In the genomic region with DNA sequence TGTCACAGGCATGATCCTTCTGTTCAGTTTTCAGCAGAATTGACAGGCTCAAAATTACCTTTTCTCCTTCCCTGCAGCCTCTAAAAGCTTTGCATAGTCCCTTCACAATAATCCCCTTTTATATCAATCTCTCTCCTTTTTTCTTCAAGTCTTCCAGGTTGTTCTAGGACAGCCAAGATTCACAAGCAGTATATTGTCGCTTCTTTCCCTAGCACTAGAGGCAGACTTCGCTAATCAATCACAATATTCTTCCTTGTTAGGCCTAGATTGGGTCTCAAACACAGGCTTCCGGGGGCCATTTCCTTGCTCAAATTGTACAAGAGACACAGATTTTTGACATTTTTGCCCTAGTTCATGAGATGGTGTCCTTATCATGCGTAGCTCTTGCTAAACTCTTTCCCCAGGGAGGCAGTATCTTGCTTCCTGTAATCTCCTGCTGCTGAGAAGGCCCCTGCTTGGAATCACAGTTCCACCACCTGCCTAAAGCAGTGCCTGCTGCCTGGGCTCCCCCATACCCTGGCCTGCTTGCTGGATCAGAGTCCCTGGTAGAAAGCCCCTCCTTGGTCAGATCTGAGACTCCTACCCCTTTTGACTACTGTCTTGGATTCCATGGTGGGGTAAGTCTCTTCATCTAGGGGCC, we compare ENCODE assay signal across 19 cellular contexts. TPM values are rescaled to one million over a fixed set of nuclear protein-coding genes. Genes with fewer than 3 reads are reported as not detected.
DNase-seq lines count a peak whose midpoint lies in the region; ATAC-seq and TF ChIP-seq lines count a peak whose summit lies in the region.
"Had no signal": no experiment of that assay in that cellular context is flagged by ENCODE, and none has a peak within 500 bp of the region (broad histone marks: within the 10 kb centered on the region; RNA-seq: fewer than 3 reads in every experiment).

No MANE protein-coding gene starts in this region.

- peak; percentile 2 for DNase-seq in GM23338 (ENCODE audit: low spot score)
- no peak for DNase-seq in chondrocyte (ENCODE audit: low spot score)
- no peak for DNase-seq in nephron progenitor cell
- no peak for DNase-seq in foreskin fibroblast
- no peak for DNase-seq in CD8-positive, alpha-beta memory T cell
- no peak for DNase-seq in stimulated activated CD4-positive, alpha-beta T cell treated with anti-CD3 and anti-CD28 coated beads, Interleukin-2, amount 100 ng/mL, for 48 hours
- DNase-seq: COR-L47, DMS153, GF-D8, NCI-H1694 treated with DMSO at 0.1 percent for 48 hours, NCI-H2107, NCI-H510A, NCI-H748 treated with DMSO at 0.1 percent for 48 hours, SHP77 had no signal

- H3K27me3 Mint-ChIP-seq in GM23338 (ENCODE audit: insufficient read depth, low read depth, poor library complexity) (no peaks in the 10 kb centered on the region), chondrocyte (ENCODE audit: low read depth) (no peaks in the 10 kb centered on the region), nephron progenitor cell (ENCODE audit: low read depth, poor library complexity) (no peaks in the 10 kb centered on the region)
- peaks cover 6 to 37% of the 10 kb centered on the region in 2 donors for H3K27me3 Mint-ChIP-seq in CD8-positive, alpha-beta memory T cell

- H3K4me2 ChIP-seq in GM23338: no peak overlapping the region

- H3K4me1 Mint-ChIP-seq in GM23338 (peaks cover 10% of the 10 kb centered on the region; the same call in 2 of the 3 replicates), chondrocyte (ENCODE audit: low read depth) (peaks cover 42% of the 10 kb centered on the region), nephron progenitor cell (peaks cover 5% of the 10 kb centered on the region)
- H3K4me1 Mint-ChIP-seq in CD8-positive, alpha-beta memory T cell: no peaks in the 10 kb centered on the region

- H3K27me3 ChIP-seq in ACC112 (ENCODE audit: insufficient read depth, low read length) (no peaks in the 10 kb centered on the region), GM23338 (ENCODE audit: insufficient read depth) (no peaks in the 10 kb centered on the region)
- H3K27me3 ChIP-seq in CD8-positive, alpha-beta memory T cell (ENCODE audit: insufficient read depth, low read length, poor library complexity, severe bottlenecking): no peaks in the 10 kb centered on the region

- peak; percentile 66 for ATAC-seq in GM23338
- ATAC-seq: HCT116, K562 had no signal

- no peaks in the 10 kb centered on the region for H3K79me2 ChIP-seq in ACC112 (ENCODE audit: control insufficient read depth, insufficient read depth, low read length, unreplicated experiment)
- no peaks in the 10 kb centered on the region for H3K79me2 ChIP-seq in GM23338 (replicated peaks; ENCODE audit: insufficient read depth)

- peaks cover 4% of the 10 kb centered on the region; the same call in 1 of the 2 replicates for H3K9me2 ChIP-seq in GM23338 (ENCODE audit: insufficient read depth)

- H3F3A ChIP-seq in GM23338 (replicated peaks; ENCODE audit: low read depth): no peaks in the 10 kb centered on the region

- no peak overlapping the region for H3K4me3 Mint-ChIP-seq in GM23338
- no peak overlapping the region for H3K4me3 Mint-ChIP-seq in chondrocyte (ENCODE audit: unreplicated experiment)
- H3K4me3 Mint-ChIP-seq in nephron progenitor cell: no peak overlapping the region
- no peak overlapping the region for H3K4me3 Mint-ChIP-seq in CD8-positive, alpha-beta memory T cell

- POLR2A ChIA-PET in CD8-positive, alpha-beta memory T cell (lab: Charles Lee): no interaction called here

- H3K27ac ChIP-seq in ACC112 (ENCODE audit: low read depth, low read length) (no peak overlapping the region), GM23338 (ENCODE audit: low read depth) (no peak overlapping the region)
- no peak overlapping the region for H3K27ac ChIP-seq in CD8-positive, alpha-beta memory T cell (ENCODE audit: low read depth, low read length)
- H3K27ac ChIP-seq: SK-N-MC had no signal

- H3K36me3 ChIP-seq in ACC112 (ENCODE audit: insufficient read depth, low read length) (no peaks in the 10 kb centered on the region), GM23338 (ENCODE audit: insufficient read depth) (no peaks in the 10 kb centered on the region)
- H3K36me3 ChIP-seq in CD8-positive, alpha-beta memory T cell (ENCODE audit: insufficient read depth, low read length): no peaks in the 10 kb centered on the region

- peaks cover 22% of the 10 kb centered on the region for H3K9me3 Mint-ChIP-seq in GM23338
- peaks cover 9% of the 10 kb centered on the region for H3K9me3 Mint-ChIP-seq in chondrocyte (ENCODE audit: low read depth)
- H3K9me3 Mint-ChIP-seq in nephron progenitor cell: peaks cover 19% of the 10 kb centered on the region
- H3K9me3 Mint-ChIP-seq in CD8-positive, alpha-beta memory T cell: peaks cover 0 to 5% (median 0%) of the 10 kb centered on the region in 5 donors

- no peak for TF ChIP-seq CTCF in GM23338 (conservative IDR thresholded peaks at IDR 0.05; ENCODE audit: low read depth in 2 of 2)
- no peak for TF ChIP-seq CTCF in chondrocyte (IDR thresholded peaks at IDR 0.05)
- TF ChIP-seq CTCF in nephron progenitor cell (IDR thresholded peaks at IDR 0.05): no peak
- TF ChIP-seq CTCF in foreskin fibroblast (IDR thresholded peaks at IDR 0.05; ENCODE audit: low read depth, low read length): no peak

- H3K27ac Mint-ChIP-seq in GM23338 (peak overlapping the region; percentile 21; the same call in 1 of the 2 replicates), chondrocyte (ENCODE audit: unreplicated experiment) (peak overlapping the region; percentile 49), nephron progenitor cell (peak overlapping the region; percentile 17)
- H3K27ac Mint-ChIP-seq in CD8-positive, alpha-beta memory T cell: no peak overlapping the region

- no peaks in the 10 kb centered on the region for H3K9me3 ChIP-seq in CD8-positive, alpha-beta memory T cell (ENCODE audit: low read length)

- no peaks in the 10 kb centered on the region for H4K20me1 ChIP-seq in GM23338 (replicated peaks; ENCODE audit: insufficient read depth)

- peaks cover 19% of the 10 kb centered on the region; the same call in 2 of the 3 replicates for H3K36me3 Mint-ChIP-seq in GM23338 (ENCODE audit: low read depth)
- H3K36me3 Mint-ChIP-seq in chondrocyte (ENCODE audit: low read depth): peaks cover 4% of the 10 kb centered on the region
- H3K36me3 Mint-ChIP-seq in nephron progenitor cell (ENCODE audit: low read depth): no peaks in the 10 kb centered on the region
- H3K36me3 Mint-ChIP-seq in CD8-positive, alpha-beta memory T cell: no peaks in the 10 kb centered on the region

- H2AFZ ChIP-seq in ACC112 (ENCODE audit: low read length, unreplicated experiment) (peak overlapping the region; percentile 77), GM23338 (peak overlapping the region; percentile 87)

- H3K4me3 ChIP-seq in ACC112 (ENCODE audit: low read depth, low read length) (no peak overlapping the region), GM23338 (no peak overlapping the region), foreskin fibroblast (ENCODE audit: low read depth in 1 of 2, low read length in 2 of 2) (no peak overlapping the region)
- no peak overlapping the region for H3K4me3 ChIP-seq in CD8-positive, alpha-beta memory T cell (ENCODE audit: low read length)
- H3K4me3 ChIP-seq: K562, SK-N-MC had no signal

- H3K4me1 ChIP-seq in ACC112 (ENCODE audit: control insufficient read depth, insufficient read depth, low read length, unreplicated experiment) (peaks cover 16% of the 10 kb centered on the region), GM23338 (ENCODE audit: insufficient read depth) (peaks cover 12% of the 10 kb centered on the region)
- no peaks in the 10 kb centered on the region for H3K4me1 ChIP-seq in CD8-positive, alpha-beta memory T cell (ENCODE audit: insufficient read depth, low read length)

- CTCF ChIA-PET in CD8-positive, alpha-beta memory T cell (lab: Charles Lee): no interaction called here

TF ChIP-seq in GM23338, 12 proteins besides CTCF, POLR2A, EP300 and RAD21:
- TF ChIP-seq CREB1 (CRISPR knock-in tag; IDR thresholded peaks at IDR 0.05; ENCODE audit: low read depth) (no peak), EZH2 (IDR thresholded peaks at IDR 0.05; ENCODE audit: low read depth, unreplicated experiment) (no peak), EZH2phosphoT487 (IDR thresholded peaks at IDR 0.05; ENCODE audit: unreplicated experiment) (no peak), NANOG (IDR thresholded peaks at IDR 0.05; ENCODE audit: borderline replicate concordance) (no peak), POLR2AphosphoS5 (IDR thresholded peaks at IDR 0.05; ENCODE audit: low read depth) (no peak)
- TF ChIP-seq, protein P1, sequence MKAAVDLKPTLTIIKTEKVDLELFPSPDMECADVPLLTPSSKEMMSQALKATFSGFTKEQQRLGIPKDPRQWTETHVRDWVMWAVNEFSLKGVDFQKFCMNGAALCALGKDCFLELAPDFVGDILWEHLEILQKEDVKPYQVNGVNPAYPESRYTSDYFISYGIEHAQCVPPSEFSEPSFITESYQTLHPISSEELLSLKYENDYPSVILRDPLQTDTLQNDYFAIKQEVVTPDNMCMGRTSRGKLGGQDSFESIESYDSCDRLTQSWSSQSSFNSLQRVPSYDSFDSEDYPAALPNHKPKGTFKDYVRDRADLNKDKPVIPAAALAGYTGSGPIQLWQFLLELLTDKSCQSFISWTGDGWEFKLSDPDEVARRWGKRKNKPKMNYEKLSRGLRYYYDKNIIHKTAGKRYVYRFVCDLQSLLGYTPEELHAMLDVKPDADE (IDR thresholded peaks at IDR 0.05): no peak

RNA-seq across cellular contexts. Expression of a gene that starts 57.3 kb away (rescaled TPM):
- not detected in 2 replicates for total RNA-seq in GM23338 (2014; rRNA removed; shearing (Covaris generic))
- polyA plus RNA-seq in GM23338 (2016; fragmentation: Nextera tagmentation; extraction: Ambion mirVana): 0.27 TPM in 1 of 2 replicates, not detected in the other
- total RNA-seq in chondrocyte: not detected in 3 replicates
- not detected for total RNA-seq in CD8-positive, alpha-beta memory T cell
- not detected for polyA plus RNA-seq in CD8-positive, alpha-beta memory T cell
- total RNA-seq: K562, OCI-LY7 had no signal
- polyA plus RNA-seq: K562 had no signal

Comparison
In these comparisons a context has a peak if more than half of its experiments do, and no peak if none do; other contexts are left out.
1. H3K27ac Mint-ChIP-seq: peak in GM23338 (single experiment), chondrocyte (single experiment) and nephron progenitor cell (single experiment); none in CD8-positive, alpha-beta memory T cell (0 of 8).